8 cellular contexts compared by ENCODE assay signal in genomic region chr7:77696057-77696642, GRCh38. TPM values are rescaled to one million over a fixed set of nuclear protein-coding genes. Genes with fewer than 3 reads are reported as not detected.
A peak's percentile ranks its signal among the peaks of the same experiment; 100 is the strongest.
DNase-seq lines count a peak whose midpoint lies in the region; ATAC-seq and TF ChIP-seq lines count a peak whose summit lies in the region.

RSBN1L (plus strand) TSS chr7:77696459; CDS start chr7:77696470, 11 bp downstream.

- no peaks in the 10 kb centered on the region for H3K27me3 ChIP-seq in kidney epithelial cell (ENCODE audit: control insufficient read depth, insufficient read depth, low read length)

- DNase-seq in Ammon's horn (ENCODE audit: low spot score) (peak; percentile 100), NCI-H460 (ENCODE audit: extremely low read depth, low read depth) (peak; percentile 97), cerebellum (ENCODE audit: low spot score) (peak; percentile 98), kidney epithelial cell (ENCODE audit: low read depth) (peak; percentile 86)
- DNase-seq in activated CD4-positive, alpha-beta T cell treated with anti-CD3 and anti-CD28 coated beads for 1 hour: peak; percentile 97
- DNase-seq in stimulated activated CD4-positive, alpha-beta T cell treated with anti-CD3 and anti-CD28 coated beads, Interleukin-15, amount 100 ng/mL, for 48 hours (ENCODE audit: low read depth in 2 of 2): peak; percentile 95 to 98

- peak; percentile 33 for TF ChIP-seq CTCF in kidney epithelial cell (IDR thresholded peaks at IDR 0.05; ENCODE audit: insufficient read depth, low read length, poor library complexity, severe bottlenecking)

- ATAC-seq in GM19043 (IDR thresholded peaks at IDR 0.05; ENCODE audit: low read depth, unreplicated experiment): peak; percentile 93
- ATAC-seq in HG03378 (IDR thresholded peaks at IDR 0.05; ENCODE audit: unreplicated experiment): peak; percentile 95

- H3K36me3 ChIP-seq in kidney epithelial cell (ENCODE audit: control insufficient read depth, insufficient read depth, low read length): no peaks in the 10 kb centered on the region

- H3K4me3 ChIP-seq in kidney epithelial cell (ENCODE audit: low read depth, low read length): peak within 1 kb of the TSS; percentile 88

RNA-seq across cellular contexts. Expression of gene RSBN1L, which starts in this region (rescaled TPM):
- total RNA-seq in NCI-H460 (2014; rRNA removed; shearing (Covaris generic)): 10.0 and 12.7 TPM in 2 replicates
- polyA plus RNA-seq in NCI-H460 (2014; cell fraction: nucleus; rRNA removed): 6.7 and 10.9 TPM in 2 replicates
- 44.7 TPM for total RNA-seq in cerebellum
- 8.7 and 15.5 TPM in 2 replicates for total RNA-seq in kidney epithelial cell

Comparison
In these comparisons a context has a peak if more than half of its experiments do, and no peak if none do; other contexts are left out.
1. Peak in every context shown above with its lines: DNase-seq, ATAC-seq and H3K4me3 ChIP-seq.